Comparison of ENCODE assay signal across 9 cellular contexts in genomic region chr9:123828449-123828848, GRCh38.
"Had no signal": no experiment of that assay in that cellular context is flagged by ENCODE, and none has a peak within 500 bp of the region (broad histone marks: within the 10 kb centered on the region; RNA-seq: fewer than 3 reads in every experiment).

No MANE protein-coding gene starts in this region.

- H3K27ac Mint-ChIP-seq: activated CD4-positive, alpha-beta memory T cell treated with anti-CD3 and anti-CD28 coated beads, Interleukin-2, amount 10 ng/mL, durations not matched to agents 7 days and 5 days; activated naive CD8-positive, alpha-beta T cell treated with anti-CD3 and anti-CD28 coated beads, Interleukin-2, amount 10 ng/mL, durations not matched to agents 7 days and 5 days; activated T-cell treated with anti-CD3 and anti-CD28 coated beads, Interleukin-2, amount 50 U/mL, for 72 hours; stimulated activated memory B cell treated with anti-CD40 and anti-IgM and Interleukin-4, amounts not matched to agents 10 μg/mL and 1 μg/mL and 100 μg/mL, for 72 hours had no signal

- H3K4me3 Mint-ChIP-seq: activated CD4-positive, alpha-beta memory T cell treated with anti-CD3 and anti-CD28 coated beads, Interleukin-2, amount 10 ng/mL, durations not matched to agents 7 days and 5 days; activated naive CD8-positive, alpha-beta T cell treated with anti-CD3 and anti-CD28 coated beads, Interleukin-2, amount 10 ng/mL, durations not matched to agents 7 days and 5 days; activated T-cell treated with anti-CD3 and anti-CD28 coated beads, Interleukin-2, amount 50 U/mL, for 72 hours; naive thymus-derived CD8-positive, alpha-beta T cell; stimulated activated memory B cell treated with anti-CD40 and anti-IgM and Interleukin-4, amounts not matched to agents 10 μg/mL and 1 μg/mL and 100 μg/mL, for 72 hours had no signal

- H3K27me3 Mint-ChIP-seq: activated CD4-positive, alpha-beta memory T cell treated with anti-CD3 and anti-CD28 coated beads, Interleukin-2, amount 10 ng/mL, durations not matched to agents 7 days and 5 days; naive thymus-derived CD8-positive, alpha-beta T cell; stimulated activated memory B cell treated with anti-CD40 and anti-IgM and Interleukin-4, amounts not matched to agents 10 μg/mL and 1 μg/mL and 100 μg/mL, for 72 hours had no signal

- DNase-seq: activated CD4-positive, alpha-beta memory T cell treated with anti-CD3 and anti-CD28 coated beads, Interleukin-2, amount 10 ng/mL, durations not matched to agents 7 days and 5 days; activated CD8-positive, alpha-beta memory T cell treated with anti-CD3 and anti-CD28 coated beads, Interleukin-2, amount 50 U/mL, for 4 hours; activated naive CD8-positive, alpha-beta T cell treated with anti-CD3 and anti-CD28 coated beads, Interleukin-2, amount 10 ng/mL, durations not matched to agents 7 days and 5 days; activated T-cell treated with anti-CD3 and anti-CD28 coated beads, Interleukin-2, amount 50 U/mL, for 72 hours; left colon; naive thymus-derived CD8-positive, alpha-beta T cell; tibial artery; uterus had no signal

- H3K4me1 Mint-ChIP-seq: activated CD4-positive, alpha-beta memory T cell treated with anti-CD3 and anti-CD28 coated beads, Interleukin-2, amount 10 ng/mL, durations not matched to agents 7 days and 5 days; activated naive CD8-positive, alpha-beta T cell treated with anti-CD3 and anti-CD28 coated beads, Interleukin-2, amount 10 ng/mL, durations not matched to agents 7 days and 5 days had no signal
